8 cellular contexts compared by ENCODE assay signal in the genomic region with DNA sequence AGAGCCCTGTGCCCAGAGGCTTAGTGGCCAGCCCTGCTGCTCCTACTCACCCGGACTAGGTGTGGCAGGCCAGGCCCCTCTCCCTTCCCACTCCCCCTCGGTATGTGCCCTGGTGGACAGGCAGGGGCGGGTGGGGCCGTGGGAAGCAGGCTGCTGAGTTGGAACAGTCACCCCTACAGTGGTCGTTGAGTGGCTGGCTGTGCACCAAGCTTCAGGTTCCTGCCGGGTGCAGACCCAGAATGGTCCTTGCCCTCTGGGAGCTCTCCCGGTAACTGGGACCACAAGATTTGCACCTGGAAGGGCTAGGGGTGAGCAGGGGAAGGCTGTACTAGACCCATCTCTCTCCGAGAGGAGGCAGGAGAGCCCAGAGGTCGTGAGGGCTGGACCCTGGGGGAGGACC.
DNase-seq lines count a peak whose midpoint lies in the region; ATAC-seq and TF ChIP-seq lines count a peak whose summit lies in the region.

No MANE protein-coding gene starts in this region.

- peaks cover 30% of the 10 kb centered on the region for H3K4me1 ChIP-seq in smooth muscle cell (ENCODE audit: low read depth)

- H3K9ac ChIP-seq in smooth muscle cell (ENCODE audit: low read depth), result peak overlapping the region; percentile 55

- TF ChIP-seq CTCF in coronary artery (IDR thresholded peaks at IDR 0.05), result no peak
- no peak for TF ChIP-seq CTCF in smooth muscle cell (IDR thresholded peaks at IDR 0.05; ENCODE audit: borderline replicate concordance, insufficient read depth, poor library complexity, severe bottlenecking)

- H3K4me3 ChIP-seq in coronary artery (peak overlapping the region; percentile 9), smooth muscle cell (no peak overlapping the region)

- H2AFZ ChIP-seq in smooth muscle cell (ENCODE audit: low read depth), result no peak overlapping the region

- no peaks in the 10 kb centered on the region for H3K27me3 ChIP-seq in smooth muscle cell (ENCODE audit: low read depth)

- DNase-seq in coronary artery (ENCODE audit: low spot score) (no peak), smooth muscle cell (lab: John Stamatoyannopoulos, UW; ENCODE audit: unreplicated experiment) (no peak), NCI-H748 (lab: John Stamatoyannopoulos, UW; ENCODE audit: unreplicated experiment) (no peak), LoVo (ENCODE audit: low spot score) (no peak), cerebellar cortex (ENCODE audit: low spot score) (no peak), SIG-M5 (lab: John Stamatoyannopoulos, UW) (no peak)

- WGBS in smooth muscle cell (ENCODE audit: low lambda C conversion rate), result 60% methylated on average over 9 of the region's 9 CpGs

- H3K27ac ChIP-seq in coronary artery, result peak overlapping the region; percentile 74 to 83
- H3K27ac ChIP-seq in smooth muscle cell (ENCODE audit: low read depth), result peak overlapping the region; percentile 93

- H3F3A ChIP-seq in smooth muscle cell (ENCODE audit: low read depth), result peaks cover 12% of the 10 kb centered on the region

- H3K4me2 ChIP-seq in smooth muscle cell, result peak overlapping the region; percentile 18

- H3K79me2 ChIP-seq in smooth muscle cell (ENCODE audit: low read depth), result peaks cover 64% of the 10 kb centered on the region

- H3K9me3 ChIP-seq in smooth muscle cell (replicated peaks; ENCODE audit: low read depth), result no peaks in the 10 kb centered on the region

- ATAC-seq in GM19397 (IDR thresholded peaks at IDR 0.05; ENCODE audit: unreplicated experiment) (peak; percentile 5), HG03159 (IDR thresholded peaks at IDR 0.05; ENCODE audit: unreplicated experiment) (peak; percentile 21)

- peaks cover 77% of the 10 kb centered on the region for H4K20me1 ChIP-seq in smooth muscle cell (ENCODE audit: low read depth)

- H3K36me3 ChIP-seq in smooth muscle cell (ENCODE audit: low read depth), result no peaks in the 10 kb centered on the region
